Comparison of ENCODE assay signal across 8 cellular contexts in the genomic region with DNA sequence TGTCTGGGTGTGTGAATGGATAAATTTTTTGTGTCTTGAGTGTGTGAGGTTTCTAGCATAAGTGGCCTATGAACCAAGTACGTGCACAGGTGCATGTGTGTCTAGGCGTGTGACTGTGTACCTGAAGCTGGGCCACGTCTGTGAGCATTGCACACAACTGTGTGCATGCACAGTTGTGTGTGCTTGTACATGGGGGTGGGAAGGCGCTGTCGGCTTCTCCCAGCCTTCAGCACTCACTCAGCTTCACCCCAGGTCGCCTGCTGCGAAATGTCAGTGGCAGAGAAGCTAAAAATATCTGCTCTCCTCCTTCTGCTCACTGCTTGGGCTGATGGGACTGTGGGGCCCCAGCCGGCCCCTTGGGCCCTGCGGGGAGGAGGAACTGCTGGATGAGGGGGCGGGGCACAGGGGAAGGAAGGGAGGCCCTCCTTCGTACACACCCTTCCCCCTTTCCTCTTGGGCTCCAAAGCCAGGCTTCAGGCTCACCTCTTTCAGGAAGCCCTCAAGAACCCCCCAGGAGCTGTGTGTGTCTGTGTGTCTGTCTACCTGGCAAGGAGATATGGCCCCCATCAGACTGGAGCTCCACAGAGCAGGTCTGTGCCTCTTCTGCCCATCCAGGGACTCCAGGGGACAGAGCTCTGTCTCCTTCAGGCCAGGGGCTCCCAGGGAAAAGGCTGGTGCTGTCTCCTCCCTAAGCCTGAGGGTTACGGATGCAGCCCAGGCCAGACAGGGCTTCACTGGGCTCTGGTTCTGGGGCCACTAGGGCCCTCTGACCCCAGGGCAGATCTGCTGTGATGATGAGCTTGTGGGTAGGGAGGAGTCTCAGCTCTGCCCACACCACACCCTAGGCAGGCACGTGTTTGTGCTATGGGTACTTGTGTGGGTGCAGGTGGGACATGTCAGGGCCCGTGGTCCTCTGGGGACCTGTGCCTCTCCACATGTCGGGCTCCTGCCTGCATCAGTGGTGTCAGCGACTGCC. TPM values are rescaled to one million over a fixed set of nuclear protein-coding genes. Genes with fewer than 3 reads are reported as not detected.
DNase-seq lines count a peak whose midpoint lies in the region; ATAC-seq and TF ChIP-seq lines count a peak whose summit lies in the region.

No MANE protein-coding gene starts in this region.

- no peak overlapping the region for H4K8ac ChIP-seq in neuronal stem cell (ENCODE audit: low read depth, low read length)

- H3K9me3 ChIP-seq in neuronal stem cell (replicated peaks in 1 of 2; ENCODE audit: control insufficient read depth in 2 of 2, insufficient read depth in 1 of 2, low read depth in 1 of 2, low read length in 2 of 2) (no peaks in the 10 kb centered on the region), vagina (no peaks in the 10 kb centered on the region)

- H2AFZ ChIP-seq in neuronal stem cell (ENCODE audit: low read length), result peak overlapping the region; percentile 15

- peak overlapping the region; percentile 91 for H3K4ac ChIP-seq in neuronal stem cell (ENCODE audit: low read length)

- no peak for TF ChIP-seq CTCF in vagina (IDR thresholded peaks at IDR 0.05)

- H3K4me2 ChIP-seq in neuronal stem cell (ENCODE audit: insufficient read depth, low read length, poor library complexity, severe bottlenecking), result peak overlapping the region; percentile 35

- peak overlapping the region; percentile 99 for H2BK15ac ChIP-seq in neuronal stem cell (ENCODE audit: low read length)

- H2BK5ac ChIP-seq in neuronal stem cell (ENCODE audit: low read length), result peak overlapping the region; percentile 90

- H3K4me1 ChIP-seq in neuronal stem cell (ENCODE audit: control insufficient read depth in 2 of 2, insufficient read depth in 1 of 2, low read depth in 1 of 2, low read length in 2 of 2), result peaks cover 57 to 87% of the 10 kb centered on the region in 2 donors
- H3K4me1 ChIP-seq in vagina, result peaks cover 96% of the 10 kb centered on the region

- H2BK12ac ChIP-seq in neuronal stem cell (ENCODE audit: low read length), result peak overlapping the region; percentile 97

- H3K36me3 ChIP-seq in H7 (replicated peaks; ENCODE audit: control insufficient read depth, insufficient read depth, low read length) (no peaks in the 10 kb centered on the region), neuronal stem cell (replicated peaks in 1 of 2; ENCODE audit: control insufficient read depth in 2 of 2, insufficient read depth in 2 of 2, low read length in 2 of 2) (no peaks in the 10 kb centered on the region), vagina (no peaks in the 10 kb centered on the region)

- intact Hi-C loops in vagina (cut with DNase I), result loop anchor here (5.0 kb wide), 1 partner anchor 42 kb away; no protein-coding TSS in a partner anchor

- DNase-seq in DMS53 treated with DMSO at 0.1 percent for 48 hours (lab: John Stamatoyannopoulos, UW; ENCODE audit: unreplicated experiment), result peak; percentile 47
- peak; percentile 95 for DNase-seq in H7
- peak; percentile 19 for DNase-seq in NCI-H345 treated with DMSO at 0.1 percent for 48 hours (lab: John Stamatoyannopoulos, UW; ENCODE audit: unreplicated experiment)
- peak; percentile 35 for DNase-seq in activated CD8-positive, alpha-beta memory T cell treated with anti-CD3 and anti-CD28 coated beads, Interleukin-2, amount 50 U/mL, for 4 hours
- peak; percentile 54 for DNase-seq in fibroblast of gingiva (ENCODE audit: low read depth)
- DNase-seq in neuronal stem cell (ENCODE audit: low spot score), result no peak
- DNase-seq in vagina (ENCODE audit: extremely low spot score in 2 of 2), result no peak

- H4K91ac ChIP-seq in neuronal stem cell (ENCODE audit: low read depth, low read length, poor library complexity), result peak overlapping the region; percentile 98

- H2BK120ac ChIP-seq in neuronal stem cell (ENCODE audit: low read depth, low read length), result peak overlapping the region; percentile 56

- no CpG with 5 or more reads among the region's 16 CpGs for WGBS in neuronal stem cell (ENCODE audit: extremely low coverage in 2 of 2, insufficient read length in 2 of 2, insufficient replicate concordance in 1 of 2), 2 donors

- peak overlapping the region; percentile 70 for H3K23ac ChIP-seq in neuronal stem cell (ENCODE audit: low read depth, low read length, poor library complexity)

- TF ChIP-seq POLR2A in vagina (IDR thresholded peaks at IDR 0.05), result peak in 1 of 2 donors; percentile 6

- peak overlapping the region; percentile 99 for H3K18ac ChIP-seq in neuronal stem cell (ENCODE audit: low read length)

- H3K27ac ChIP-seq in neuronal stem cell (replicated peaks; ENCODE audit: low read length) (peak overlapping the region; percentile 47), vagina (peak overlapping the region; percentile 99)

- no peak for ATAC-seq in GM18519 (IDR thresholded peaks at IDR 0.05; ENCODE audit: low FRiP score, unreplicated experiment)

- H3K79me1 ChIP-seq in neuronal stem cell (ENCODE audit: low read depth, low read length), result no peaks in the 10 kb centered on the region

- peak overlapping the region; percentile 100 for H2AK5ac ChIP-seq in neuronal stem cell (ENCODE audit: low read depth, low read length)

- peak overlapping the region; percentile 80 for H3K9ac ChIP-seq in neuronal stem cell (ENCODE audit: low read depth, low read length, poor library complexity)

- H3K4me3 ChIP-seq in H7 (ENCODE audit: insufficient read depth, low read depth, low read length) (no peak overlapping the region), neuronal stem cell (ENCODE audit: low read length in 2 of 2) (peak overlapping the region in 1 of 2 donors; percentile 32), vagina (peak overlapping the region; percentile 32 to 44)

- H3K27me3 ChIP-seq in H7 (ENCODE audit: control insufficient read depth, insufficient read depth, low read length) (peaks cover 2% of the 10 kb centered on the region; the same call in 1 of the 2 replicates), neuronal stem cell (ENCODE audit: control insufficient read depth in 3 of 3, insufficient read depth in 3 of 3, low read depth in 1 of 3, low read length in 3 of 3) (no peaks in the 10 kb centered on the region), vagina (no peaks in the 10 kb centered on the region)

- peak overlapping the region; percentile 95 for H3K14ac ChIP-seq in neuronal stem cell (ENCODE audit: low read length)

RNA-seq across cellular contexts. Expression of a gene that starts 35.6 kb away (rescaled TPM):
- 34.3 and 44.3 TPM in 2 replicates for total RNA-seq in H7 (2014; rRNA removed; shearing (Covaris generic))
- polyA plus RNA-seq in neuronal stem cell (2013, experiment 1 of 2), result 44.1 TPM
- polyA plus RNA-seq in neuronal stem cell (2013, experiment 2 of 2), result 45.8 TPM
- 58.9 TPM for total RNA-seq in vagina

Comparison
In these comparisons a context has a peak if more than half of its experiments do, and no peak if none do; other contexts are left out.
1. DNase-seq: peak in DMS53 treated with DMSO at 0.1 percent for 48 hours (single experiment), H7 (single experiment), NCI-H345 treated with DMSO at 0.1 percent for 48 hours (single experiment), activated CD8-positive, alpha-beta memory T cell treated with anti-CD3 and anti-CD28 coated beads, Interleukin-2, amount 50 U/mL, for 4 hours (single experiment) and fibroblast of gingiva (single experiment); none in neuronal stem cell (single experiment) and vagina (0 of 2).